In the genomic region with DNA sequence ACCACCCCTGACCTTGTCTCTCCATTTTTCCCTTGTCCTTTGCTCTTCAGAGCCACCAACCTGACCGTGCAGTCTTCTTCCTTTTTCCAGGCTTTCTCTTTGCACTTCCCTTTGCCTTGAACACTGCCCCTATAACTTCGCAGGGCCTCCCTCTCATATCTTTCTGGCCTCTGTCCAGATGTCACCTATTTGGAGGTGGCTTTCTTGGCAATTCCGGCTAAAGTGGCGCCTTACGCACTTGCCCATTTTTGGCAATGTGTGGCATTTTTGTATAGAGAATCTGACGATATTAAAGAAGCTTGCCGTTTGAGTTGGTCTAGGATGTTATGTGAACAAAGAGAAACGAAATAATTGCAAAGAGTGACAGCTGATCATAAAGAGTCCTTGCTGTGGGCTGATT, we compare ENCODE assay signal across 8 cellular contexts. TPM values are rescaled to one million over a fixed set of nuclear protein-coding genes. Genes with fewer than 3 reads are reported as not detected.
DNase-seq lines count a peak whose midpoint lies in the region; ATAC-seq and TF ChIP-seq lines count a peak whose summit lies in the region.

No MANE protein-coding gene starts in this region.

- H4K20me1 ChIP-seq in PC-3 (ENCODE audit: low read length): no peaks in the 10 kb centered on the region

- no peaks in the 10 kb centered on the region for H3K9me2 ChIP-seq in PC-3 (replicated peaks; ENCODE audit: low read length)

- H3F3A ChIP-seq in PC-3 (ENCODE audit: low read length, unreplicated experiment): no peaks in the 10 kb centered on the region

- peaks cover 33% of the 10 kb centered on the region for H3K79me2 ChIP-seq in PC-3 (ENCODE audit: low read length)
- peaks cover 8% of the 10 kb centered on the region for H3K79me2 ChIP-seq in trophoblast cell (ENCODE audit: control insufficient read depth, insufficient read depth, low read length, poor library complexity)

- H4K8ac ChIP-seq in trophoblast cell (ENCODE audit: low read depth, low read length): peak overlapping the region; percentile 93

- H3K4me3 ChIP-seq in GM12864 (ENCODE audit: low read depth, low read length) (peak overlapping the region; percentile 83), PC-3 (ENCODE audit: low read length) (peak overlapping the region; percentile 88), trophoblast cell (ENCODE audit: low read depth, low read length) (peak overlapping the region; percentile 81)

- H3K4me1 ChIP-seq in PC-3 (ENCODE audit: insufficient read depth, low read length) (peaks cover 23% of the 10 kb centered on the region), trophoblast cell (ENCODE audit: control insufficient read depth in 1 of 2, insufficient read depth in 2 of 2, low read length in 2 of 2) (peaks cover 6 to 8% of the 10 kb centered on the region in 2 experiments)

- peak overlapping the region; percentile 80 for H3K4ac ChIP-seq in trophoblast cell (ENCODE audit: low read depth, low read length)

- TF ChIP-seq CTCF in GM12864 (IDR thresholded peaks at IDR 0.05; ENCODE audit: low read depth, low read length, missing control alignments) (no peak), PC-3 (conservative IDR thresholded peaks at IDR 0.05; ENCODE audit: low read depth, low read length) (no peak), omental fat pad (IDR thresholded peaks at IDR 0.05) (no peak)

- H3K14ac ChIP-seq in trophoblast cell (ENCODE audit: low read length): no peak overlapping the region

- whole genome bisulfite sequencing in trophoblast cell (ENCODE audit: extremely low coverage, insufficient coverage, insufficient read length): no CpG with 5 or more reads among the region's 8 CpGs

- H3K9ac ChIP-seq in PC-3 (ENCODE audit: low read length) (peak overlapping the region; percentile 94), trophoblast cell (ENCODE audit: low read length) (peak overlapping the region; percentile 85)

- peak overlapping the region; percentile 72 for H3K18ac ChIP-seq in trophoblast cell (ENCODE audit: low read length)

- no peak for ATAC-seq in PC-3
- no peak for ATAC-seq in HG03457 (IDR thresholded peaks at IDR 0.05; ENCODE audit: unreplicated experiment)
- no peak for ATAC-seq in omental fat pad (ENCODE audit: low FRiP score)

- DNase-seq in GM12864 (ENCODE audit: low read depth): no peak
- no peak for DNase-seq in PC-3
- no peak for DNase-seq in epithelial cell of prostate (ENCODE audit: low read depth, low spot score)
- no peak for DNase-seq in trophoblast cell
- DNase-seq in DMS153 (lab: John Stamatoyannopoulos, UW): no peak
- DNase-seq in omental fat pad (ENCODE audit: low spot score): no peak
- no peak for DNase-seq in NCI-H2171 (lab: John Stamatoyannopoulos, UW)

- H2BK5ac ChIP-seq in trophoblast cell (ENCODE audit: low read depth, low read length, poor library complexity): no peak overlapping the region

- H4K91ac ChIP-seq in trophoblast cell (ENCODE audit: low read depth, low read length): no peak overlapping the region

- CTCF ChIA-PET in PC-3 (lab: Charles Lee): interaction anchor here (0.6 kb wide), 1 partner anchor 26 kb away, joined by 3 read pairs; no protein-coding TSS in a partner anchor

- peaks cover 6% of the 10 kb centered on the region for H3K79me1 ChIP-seq in trophoblast cell (ENCODE audit: low read length)

- H3K27ac ChIP-seq in PC-3 (ENCODE audit: low read length): no peak overlapping the region
- peak overlapping the region; percentile 55 for H3K27ac ChIP-seq in epithelial cell of prostate
- no peak overlapping the region for H3K27ac ChIP-seq in trophoblast cell (ENCODE audit: low read depth, low read length)

- H3K36me3 ChIP-seq in PC-3 (ENCODE audit: low read depth, low read length) (peaks cover 24% of the 10 kb centered on the region), trophoblast cell (ENCODE audit: control insufficient read depth in 1 of 2, insufficient read depth in 2 of 2, low read length in 2 of 2) (peaks cover 9 to 21% of the 10 kb centered on the region in 2 experiments)

- peak overlapping the region; percentile 87 for H2AFZ ChIP-seq in PC-3 (ENCODE audit: low read length)
- peak overlapping the region; percentile 41 for H2AFZ ChIP-seq in trophoblast cell (ENCODE audit: insufficient read depth, low read length, poor library complexity)

- no peak overlapping the region for H2BK120ac ChIP-seq in trophoblast cell (ENCODE audit: insufficient read depth, low read length, poor library complexity)

- H2AK5ac ChIP-seq in trophoblast cell (ENCODE audit: low read length): no peak overlapping the region

- H3K4me2 ChIP-seq in PC-3 (ENCODE audit: low read length): peak overlapping the region; percentile 94
- H3K4me2 ChIP-seq in trophoblast cell (ENCODE audit: low read length): peak overlapping the region; percentile 90

- POLR2A ChIA-PET in PC-3 (lab: Charles Lee; ENCODE audit: unreplicated experiment): interaction anchor here (0.6 kb wide), 1 partner anchor 44 kb away, joined by 4 read pairs; no protein-coding TSS in a partner anchor

- BruUV-seq in PC-3 (replicated peaks; lab: Mats Ljungman, UMichigan): no TSS peak

- H2BK12ac ChIP-seq in trophoblast cell (ENCODE audit: low read length): no peak overlapping the region

- no peaks in the 10 kb centered on the region for H3K9me3 ChIP-seq in PC-3 (ENCODE audit: low read length)
- no peaks in the 10 kb centered on the region for H3K9me3 ChIP-seq in trophoblast cell (ENCODE audit: insufficient read depth, low read depth, low read length)

- intact Hi-C loops in PC-3 (cut with micrococcal nuclease): no loop called here

- H3K23ac ChIP-seq in trophoblast cell (ENCODE audit: low read length): no peak overlapping the region

- H3K27me3 ChIP-seq in PC-3 (ENCODE audit: low read length) (no peaks in the 10 kb centered on the region), trophoblast cell (ENCODE audit: insufficient read depth, low read length) (no peaks in the 10 kb centered on the region)

- peak overlapping the region; percentile 79 for H4K12ac ChIP-seq in trophoblast cell (ENCODE audit: low read depth, low read length)

RNA-seq across cellular contexts. Expression of a gene that starts 0.9 kb away (rescaled TPM):
- total RNA-seq in PC-3 (2014; rRNA removed) (5.2 and 7.6 TPM in 2 replicates), omental fat pad (1 to 10 TPM; 5.6 to 8.4 (median 7.3) TPM)
- 2.5 and 2.7 TPM in 2 replicates for polyA plus RNA-seq in trophoblast cell (2013)

RNA-seq across cellular contexts. Expression of a gene that starts 29.9 kb away (rescaled TPM):
- total RNA-seq in PC-3 (2014; rRNA removed) (8.1 and 8.2 TPM in 2 replicates), omental fat pad (10 to 100 TPM in 1 of 4 donors, 1 to 10 TPM in 3; 4.6 to 11.0 (median 7.3) TPM)
- 4.5 and 4.7 TPM in 2 replicates for polyA plus RNA-seq in trophoblast cell (2013)

RNA-seq across cellular contexts. Expression of a gene that starts 40.9 kb away (rescaled TPM):
- total RNA-seq in PC-3 (2014; rRNA removed) (39.5 and 60.6 TPM in 2 replicates), omental fat pad (100 to 1,000 TPM in 2 of 4 donors, 10 to 100 TPM in 2; 46.5 to 163 (median 104) TPM)
- 5.7 and 6.0 TPM in 2 replicates for polyA plus RNA-seq in trophoblast cell (2013)

RNA-seq across cellular contexts. Expression of a gene that starts 42.2 kb away (rescaled TPM):
- total RNA-seq in PC-3 (2014; rRNA removed) (16.1 and 21.0 TPM in 2 replicates), omental fat pad (10 to 100 TPM; 15.3 to 22.9 (median 16.9) TPM)
- 35.4 and 37.2 TPM in 2 replicates for polyA plus RNA-seq in trophoblast cell (2013)

RNA-seq across cellular contexts. Expression of a gene that starts 42.2 kb away (rescaled TPM):
- total RNA-seq in PC-3 (2014; rRNA removed): 0.81 and 3.2 TPM in 2 replicates
- 1.3 and 1.6 TPM in 2 replicates for polyA plus RNA-seq in trophoblast cell (2013)
- total RNA-seq in omental fat pad: 1 to 10 TPM; 1.9 to 2.6 (median 2.6) TPM
